In the genomic region with DNA sequence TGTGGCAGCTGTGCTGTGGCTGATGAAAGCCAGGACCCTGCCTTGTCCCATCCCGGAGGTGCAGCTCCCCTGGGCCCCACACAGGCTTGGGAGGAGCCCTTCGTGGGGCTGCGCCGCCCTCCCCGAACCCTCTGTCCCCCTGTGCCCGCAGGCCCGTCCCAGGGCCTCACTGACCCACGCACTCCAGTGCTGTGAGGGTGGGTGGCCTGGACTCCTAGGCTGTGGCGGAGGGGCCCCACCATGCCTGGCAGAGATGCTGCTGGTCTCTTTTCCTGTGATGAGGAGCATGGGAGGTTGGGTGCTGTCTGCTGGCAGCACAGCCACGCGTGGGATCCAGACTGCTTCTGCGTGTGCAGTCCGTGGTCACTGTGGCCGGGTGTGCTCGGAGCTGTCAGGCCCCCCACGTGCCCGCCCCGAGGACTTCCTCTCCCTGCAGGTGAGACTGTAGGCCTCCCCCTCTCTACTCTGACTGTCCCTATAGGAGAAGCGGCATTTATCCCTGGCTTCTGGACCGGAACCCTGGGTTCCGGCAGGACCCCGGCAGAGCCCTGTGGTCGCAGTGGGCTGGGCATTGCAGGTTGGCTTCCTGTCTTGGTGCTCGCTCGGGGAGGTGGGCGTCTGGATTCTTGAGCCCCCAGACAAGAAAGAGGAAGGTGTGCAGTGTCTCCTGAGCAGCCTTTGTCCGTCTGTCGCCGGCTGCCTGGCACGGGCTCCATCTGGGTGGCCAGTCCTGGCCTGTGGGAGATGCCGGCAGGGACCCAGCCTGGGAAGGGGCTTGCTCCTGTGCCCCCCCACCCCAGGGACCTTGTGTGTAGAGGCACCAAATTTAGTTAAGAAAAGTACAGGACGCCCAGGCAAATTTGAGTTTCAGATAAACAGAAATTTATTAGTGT, we compare ENCODE assay signal across 2 cellular contexts.
TF ChIP-seq lines count a peak whose summit lies in the region.

No MANE protein-coding gene starts in this region.

TF ChIP-seq in SK-N-SH, 30 proteins besides CTCF, POLR2A, EP300 and RAD21 (continued from another document):
- TF ChIP-seq, protein P1, sequence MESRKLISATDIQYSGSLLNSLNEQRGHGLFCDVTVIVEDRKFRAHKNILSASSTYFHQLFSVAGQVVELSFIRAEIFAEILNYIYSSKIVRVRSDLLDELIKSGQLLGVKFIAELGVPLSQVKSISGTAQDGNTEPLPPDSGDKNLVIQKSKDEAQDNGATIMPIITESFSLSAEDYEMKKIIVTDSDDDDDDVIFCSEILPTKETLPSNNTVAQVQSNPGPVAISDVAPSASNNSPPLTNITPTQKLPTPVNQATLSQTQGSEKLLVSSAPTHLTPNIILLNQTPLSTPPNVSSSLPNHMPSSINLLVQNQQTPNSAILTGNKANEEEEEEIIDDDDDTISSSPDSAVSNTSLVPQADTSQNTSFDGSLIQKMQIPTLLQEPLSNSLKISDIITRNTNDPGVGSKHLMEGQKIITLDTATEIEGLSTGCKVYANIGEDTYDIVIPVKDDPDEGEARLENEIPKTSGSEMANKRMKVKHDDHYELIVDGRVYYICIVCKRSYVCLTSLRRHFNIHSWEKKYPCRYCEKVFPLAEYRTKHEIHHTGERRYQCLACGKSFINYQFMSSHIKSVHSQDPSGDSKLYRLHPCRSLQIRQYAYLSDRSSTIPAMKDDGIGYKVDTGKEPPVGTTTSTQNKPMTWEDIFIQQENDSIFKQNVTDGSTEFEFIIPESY (IDR thresholded peaks at IDR 0.05; ENCODE audit: borderline replicate concordance, low read depth) = no peak
- TF ChIP-seq RCOR1 (IDR thresholded peaks at IDR 0.05; ENCODE audit: low read length) = no peak
- TF ChIP-seq, protein P2, sequence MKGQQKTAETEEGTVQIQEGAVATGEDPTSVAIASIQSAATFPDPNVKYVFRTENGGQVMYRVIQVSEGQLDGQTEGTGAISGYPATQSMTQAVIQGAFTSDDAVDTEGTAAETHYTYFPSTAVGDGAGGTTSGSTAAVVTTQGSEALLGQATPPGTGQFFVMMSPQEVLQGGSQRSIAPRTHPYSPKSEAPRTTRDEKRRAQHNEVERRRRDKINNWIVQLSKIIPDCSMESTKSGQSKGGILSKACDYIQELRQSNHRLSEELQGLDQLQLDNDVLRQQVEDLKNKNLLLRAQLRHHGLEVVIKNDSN (IDR thresholded peaks at IDR 0.05; ENCODE audit: borderline replicate concordance, low read depth) = no peak
- TF ChIP-seq SMC3 (IDR thresholded peaks at IDR 0.05; ENCODE audit: low read depth, low read length) = no peak

TF ChIP-seq in SK-N-SH treated with all-trans-retinoic acid at 6 μM for 48 hours, 23 proteins besides CTCF, POLR2A, EP300 and RAD21:
- TF ChIP-seq, protein P3, sequence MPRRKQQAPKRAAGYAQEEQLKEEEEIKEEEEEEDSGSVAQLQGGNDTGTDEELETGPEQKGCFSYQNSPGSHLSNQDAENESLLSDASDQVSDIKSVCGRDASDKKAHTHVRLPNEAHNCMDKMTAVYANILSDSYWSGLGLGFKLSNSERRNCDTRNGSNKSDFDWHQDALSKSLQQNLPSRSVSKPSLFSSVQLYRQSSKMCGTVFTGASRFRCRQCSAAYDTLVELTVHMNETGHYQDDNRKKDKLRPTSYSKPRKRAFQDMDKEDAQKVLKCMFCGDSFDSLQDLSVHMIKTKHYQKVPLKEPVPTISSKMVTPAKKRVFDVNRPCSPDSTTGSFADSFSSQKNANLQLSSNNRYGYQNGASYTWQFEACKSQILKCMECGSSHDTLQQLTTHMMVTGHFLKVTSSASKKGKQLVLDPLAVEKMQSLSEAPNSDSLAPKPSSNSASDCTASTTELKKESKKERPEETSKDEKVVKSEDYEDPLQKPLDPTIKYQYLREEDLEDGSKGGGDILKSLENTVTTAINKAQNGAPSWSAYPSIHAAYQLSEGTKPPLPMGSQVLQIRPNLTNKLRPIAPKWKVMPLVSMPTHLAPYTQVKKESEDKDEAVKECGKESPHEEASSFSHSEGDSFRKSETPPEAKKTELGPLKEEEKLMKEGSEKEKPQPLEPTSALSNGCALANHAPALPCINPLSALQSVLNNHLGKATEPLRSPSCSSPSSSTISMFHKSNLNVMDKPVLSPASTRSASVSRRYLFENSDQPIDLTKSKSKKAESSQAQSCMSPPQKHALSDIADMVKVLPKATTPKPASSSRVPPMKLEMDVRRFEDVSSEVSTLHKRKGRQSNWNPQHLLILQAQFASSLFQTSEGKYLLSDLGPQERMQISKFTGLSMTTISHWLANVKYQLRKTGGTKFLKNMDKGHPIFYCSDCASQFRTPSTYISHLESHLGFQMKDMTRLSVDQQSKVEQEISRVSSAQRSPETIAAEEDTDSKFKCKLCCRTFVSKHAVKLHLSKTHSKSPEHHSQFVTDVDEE (CRISPR knock-in tag; IDR thresholded peaks at IDR 0.05) = no peak
- TF ChIP-seq ZNF70 (CRISPR knock-in tag; IDR thresholded peaks at IDR 0.05) (no peak), TCF4 (CRISPR knock-in tag; IDR thresholded peaks at IDR 0.05; ENCODE audit: borderline replicate concordance) (no peak), GLIS3 (CRISPR knock-in tag; IDR thresholded peaks at IDR 0.05) (no peak), ZFP3 (CRISPR knock-in tag; IDR thresholded peaks at IDR 0.05) (no peak), ZFP30 (CRISPR knock-in tag; IDR thresholded peaks at IDR 0.05) (no peak), ISL1 (CRISPR knock-in tag; IDR thresholded peaks at IDR 0.05) (no peak), ZNF565 (CRISPR knock-in tag; conservative IDR thresholded peaks at IDR 0.05; ENCODE audit: low read depth) (no peak), OSR1 (CRISPR knock-in tag; IDR thresholded peaks at IDR 0.05) (no peak), ARNTL (CRISPR knock-in tag; IDR thresholded peaks at IDR 0.05; ENCODE audit: borderline replicate concordance, low read depth) (no peak), RARB (CRISPR knock-in tag; IDR thresholded peaks at IDR 0.05) (no peak), PPARA (CRISPR knock-in tag; IDR thresholded peaks at IDR 0.05; ENCODE audit: borderline replicate concordance) (no peak), ZC3H10 (CRISPR knock-in tag; IDR thresholded peaks at IDR 0.05) (no peak)
- TF ChIP-seq, protein P4, sequence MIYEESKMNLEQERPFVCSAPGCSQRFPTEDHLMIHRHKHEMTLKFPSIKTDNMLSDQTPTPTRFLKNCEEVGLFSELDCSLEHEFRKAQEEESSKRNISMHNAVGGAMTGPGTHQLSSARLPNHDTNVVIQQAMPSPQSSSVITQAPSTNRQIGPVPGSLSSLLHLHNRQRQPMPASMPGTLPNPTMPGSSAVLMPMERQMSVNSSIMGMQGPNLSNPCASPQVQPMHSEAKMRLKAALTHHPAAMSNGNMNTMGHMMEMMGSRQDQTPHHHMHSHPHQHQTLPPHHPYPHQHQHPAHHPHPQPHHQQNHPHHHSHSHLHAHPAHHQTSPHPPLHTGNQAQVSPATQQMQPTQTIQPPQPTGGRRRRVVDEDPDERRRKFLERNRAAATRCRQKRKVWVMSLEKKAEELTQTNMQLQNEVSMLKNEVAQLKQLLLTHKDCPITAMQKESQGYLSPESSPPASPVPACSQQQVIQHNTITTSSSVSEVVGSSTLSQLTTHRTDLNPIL (CRISPR knock-in tag; IDR thresholded peaks at IDR 0.05; ENCODE audit: low read depth) = no peak
- TF ChIP-seq, protein P5, sequence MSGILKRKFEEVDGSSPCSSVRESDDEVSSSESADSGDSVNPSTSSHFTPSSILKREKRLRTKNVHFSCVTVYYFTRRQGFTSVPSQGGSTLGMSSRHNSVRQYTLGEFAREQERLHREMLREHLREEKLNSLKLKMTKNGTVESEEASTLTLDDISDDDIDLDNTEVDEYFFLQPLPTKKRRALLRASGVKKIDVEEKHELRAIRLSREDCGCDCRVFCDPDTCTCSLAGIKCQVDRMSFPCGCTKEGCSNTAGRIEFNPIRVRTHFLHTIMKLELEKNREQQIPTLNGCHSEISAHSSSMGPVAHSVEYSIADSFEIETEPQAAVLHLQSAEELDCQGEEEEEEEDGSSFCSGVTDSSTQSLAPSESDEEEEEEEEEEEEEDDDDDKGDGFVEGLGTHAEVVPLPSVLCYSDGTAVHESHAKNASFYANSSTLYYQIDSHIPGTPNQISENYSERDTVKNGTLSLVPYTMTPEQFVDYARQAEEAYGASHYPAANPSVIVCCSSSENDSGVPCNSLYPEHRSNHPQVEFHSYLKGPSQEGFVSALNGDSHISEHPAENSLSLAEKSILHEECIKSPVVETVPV (CRISPR knock-in tag; IDR thresholded peaks at IDR 0.05) = no peak
- TF ChIP-seq, protein P6, sequence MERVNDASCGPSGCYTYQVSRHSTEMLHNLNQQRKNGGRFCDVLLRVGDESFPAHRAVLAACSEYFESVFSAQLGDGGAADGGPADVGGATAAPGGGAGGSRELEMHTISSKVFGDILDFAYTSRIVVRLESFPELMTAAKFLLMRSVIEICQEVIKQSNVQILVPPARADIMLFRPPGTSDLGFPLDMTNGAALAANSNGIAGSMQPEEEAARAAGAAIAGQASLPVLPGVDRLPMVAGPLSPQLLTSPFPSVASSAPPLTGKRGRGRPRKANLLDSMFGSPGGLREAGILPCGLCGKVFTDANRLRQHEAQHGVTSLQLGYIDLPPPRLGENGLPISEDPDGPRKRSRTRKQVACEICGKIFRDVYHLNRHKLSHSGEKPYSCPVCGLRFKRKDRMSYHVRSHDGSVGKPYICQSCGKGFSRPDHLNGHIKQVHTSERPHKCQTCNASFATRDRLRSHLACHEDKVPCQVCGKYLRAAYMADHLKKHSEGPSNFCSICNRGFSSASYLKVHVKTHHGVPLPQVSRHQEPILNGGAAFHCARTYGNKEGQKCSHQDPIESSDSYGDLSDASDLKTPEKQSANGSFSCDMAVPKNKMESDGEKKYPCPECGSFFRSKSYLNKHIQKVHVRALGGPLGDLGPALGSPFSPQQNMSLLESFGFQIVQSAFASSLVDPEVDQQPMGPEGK (CRISPR knock-in tag; IDR thresholded peaks at IDR 0.05; ENCODE audit: borderline replicate concordance) = no peak
